ENCODE assay signal across 24 cellular contexts in the genomic region with DNA sequence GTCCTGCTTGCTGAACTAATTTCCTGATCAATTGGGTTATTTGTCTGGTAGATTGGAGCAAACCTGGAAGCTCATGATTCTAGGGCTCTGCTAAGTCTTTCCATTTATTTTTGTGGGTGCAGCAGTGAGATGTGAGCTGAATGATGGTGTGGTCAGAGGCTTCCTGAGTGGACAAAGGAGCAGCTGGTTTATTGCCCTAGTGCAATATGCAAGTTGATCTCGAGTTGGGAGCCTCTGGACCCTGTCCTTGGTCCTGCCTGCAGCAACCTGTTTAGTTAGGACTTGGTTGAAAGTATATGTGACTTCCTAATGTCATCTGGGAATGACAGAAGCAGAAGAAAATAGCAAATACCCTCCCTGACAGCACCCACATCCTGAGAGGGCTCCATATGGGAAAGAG. TPM values are rescaled to one million over a fixed set of nuclear protein-coding genes. Genes with fewer than 3 reads are reported as not detected.
DNase-seq lines count a peak whose midpoint lies in the region; ATAC-seq and TF ChIP-seq lines count a peak whose summit lies in the region.
"Had no signal": no experiment of that assay in that cellular context is flagged by ENCODE, and none has a peak within 500 bp of the region (broad histone marks: within the 10 kb centered on the region; RNA-seq: fewer than 3 reads in every experiment).

No MANE protein-coding gene starts in this region.

- POLR2A ChIA-PET in WTC11 (lab: Charles Lee), result no interaction called here

- CTCF ChIA-PET in WTC11 (lab: Charles Lee), result interaction anchor here (1.1 kb wide), 1 partner anchor 61 kb away, joined by 3 read pairs; no protein-coding TSS in a partner anchor

- no peak for TF ChIP-seq CTCF in HFFc6 (IDR thresholded peaks at IDR 0.05)
- no peak for TF ChIP-seq CTCF in WTC11 (IDR thresholded peaks at IDR 0.05)
- TF ChIP-seq CTCF in mesothelial cell of epicardium (IDR thresholded peaks at IDR 0.05; ENCODE audit: unreplicated experiment), result no peak

- H3K9me3 Mint-ChIP-seq in HFFc6 (no peaks in the 10 kb centered on the region), WTC11 (no peaks in the 10 kb centered on the region), mesothelial cell of epicardium (no peaks in the 10 kb centered on the region)
- H3K9me3 Mint-ChIP-seq: CD8-positive, alpha-beta T cell; dendritic cell treated with granulocyte-macrophage colony-stimulating factor and Interleukin-4, amounts not matched to agents 40 ng/mL and 50 ng/mL, for 4 days had no signal

- H3K4me3 Mint-ChIP-seq in HFFc6 (no peak overlapping the region), WTC11 (no peak overlapping the region), mesothelial cell of epicardium (no peak overlapping the region)
- H3K4me3 Mint-ChIP-seq: CD8-positive, alpha-beta T cell; dendritic cell treated with granulocyte-macrophage colony-stimulating factor and Interleukin-4, amounts not matched to agents 40 ng/mL and 50 ng/mL, for 4 days; T-helper 17 cell had no signal

- no peaks in the 10 kb centered on the region for H3K36me3 Mint-ChIP-seq in HFFc6 (ENCODE audit: low read depth)
- H3K36me3 Mint-ChIP-seq in WTC11, result no peaks in the 10 kb centered on the region
- no peaks in the 10 kb centered on the region for H3K36me3 Mint-ChIP-seq in mesothelial cell of epicardium
- H3K36me3 Mint-ChIP-seq: CD8-positive, alpha-beta T cell had no signal

- no peaks in the 10 kb centered on the region for H3K4me1 Mint-ChIP-seq in HFFc6 (ENCODE audit: low read depth)
- H3K4me1 Mint-ChIP-seq in WTC11, result peaks cover 9% of the 10 kb centered on the region
- peaks cover 9% of the 10 kb centered on the region for H3K4me1 Mint-ChIP-seq in mesothelial cell of epicardium

- H3K27me3 Mint-ChIP-seq in HFFc6 (ENCODE audit: insufficient read depth) (peaks cover 14% of the 10 kb centered on the region), WTC11 (ENCODE audit: low read depth) (peaks cover 44% of the 10 kb centered on the region), mesothelial cell of epicardium (ENCODE audit: low read depth) (peaks cover 73% of the 10 kb centered on the region)

- peak; percentile 26 for DNase-seq in ACHN
- peak; percentile 16 for DNase-seq in HFFc6
- peak; percentile 53 for DNase-seq in WTC11 (ENCODE audit: low spot score)
- DNase-seq in fibroblast of peridontal ligament (ENCODE audit: extremely low read depth), result peak; percentile 11
- no peak for DNase-seq in mesothelial cell of epicardium (ENCODE audit: low spot score in 2 of 2, unreplicated experiment in 2 of 2)
- no peak for DNase-seq in SKM-1 (lab: John Stamatoyannopoulos, UW; ENCODE audit: unreplicated experiment)
- DNase-seq: activated CD4-positive, alpha-beta T cell treated with anti-CD3 and anti-CD28 coated beads for 4 hours; activated CD8-positive, alpha-beta memory T cell treated with anti-CD3 and anti-CD28 coated beads, Interleukin-2, amount 50 U/mL, for 4 hours; activated gamma-delta T cell; CD8-positive, alpha-beta T cell; heart left ventricle; kidney; NCI-H1417 treated with DMSO at 0.1 percent for 48 hours; nucleus accumbens; stimulated activated CD4-positive, alpha-beta T cell treated with anti-CD3 and anti-CD28 coated beads, Interleukin-2, amount 100 ng/mL, for 24 hours; T-helper 17 cell had no signal

- no peak for ATAC-seq in WTC11
- no peak for ATAC-seq in GM21360 (IDR thresholded peaks at IDR 0.05; ENCODE audit: unreplicated experiment)
- ATAC-seq in HG03280 (IDR thresholded peaks at IDR 0.05; ENCODE audit: unreplicated experiment), result no peak
- ATAC-seq: CD8-positive, alpha-beta T cell; heart left ventricle; Right ventricle myocardium inferior; sciatic nerve; T-helper 17 cell had no signal

- H3K27ac Mint-ChIP-seq in HFFc6, result no peak overlapping the region
- H3K27ac Mint-ChIP-seq in WTC11, result no peak overlapping the region
- H3K27ac Mint-ChIP-seq in mesothelial cell of epicardium, result no peak overlapping the region
- H3K27ac Mint-ChIP-seq: CD8-positive, alpha-beta T cell; dendritic cell treated with granulocyte-macrophage colony-stimulating factor and Interleukin-4, amounts not matched to agents 40 ng/mL and 50 ng/mL, for 4 days; T-helper 17 cell had no signal

- in situ Hi-C loops in ACHN (cut with HindIII; ENCODE audit: low pct_ligation_motif_present, low pct_unique_long_range_greater_than_20kb, low sequenced_read_pairs), result loop anchor here (25.0 kb wide), 1 partner anchor 106 kb away; no protein-coding TSS in a partner anchor

TF ChIP-seq in WTC11, 78 proteins besides CTCF, POLR2A, EP300 and RAD21:
- TF ChIP-seq ZNF512 (CRISPR knock-in tag; IDR thresholded peaks at IDR 0.05; ENCODE audit: borderline replicate concordance) (no peak), PRRX2 (CRISPR knock-in tag; IDR thresholded peaks at IDR 0.05) (no peak), SOX15 (CRISPR knock-in tag; IDR thresholded peaks at IDR 0.05) (no peak), TEAD4 (CRISPR knock-in tag; IDR thresholded peaks at IDR 0.05) (no peak), CBFB (CRISPR knock-in tag; IDR thresholded peaks at IDR 0.05; ENCODE audit: low read depth) (no peak), ATF1 (CRISPR knock-in tag; IDR thresholded peaks at IDR 0.05) (no peak), FOXJ3 (CRISPR knock-in tag; IDR thresholded peaks at IDR 0.05; ENCODE audit: borderline replicate concordance) (no peak), ELF4 (CRISPR knock-in tag; IDR thresholded peaks at IDR 0.05; ENCODE audit: low read depth) (no peak)
- TF ChIP-seq, protein P1, sequence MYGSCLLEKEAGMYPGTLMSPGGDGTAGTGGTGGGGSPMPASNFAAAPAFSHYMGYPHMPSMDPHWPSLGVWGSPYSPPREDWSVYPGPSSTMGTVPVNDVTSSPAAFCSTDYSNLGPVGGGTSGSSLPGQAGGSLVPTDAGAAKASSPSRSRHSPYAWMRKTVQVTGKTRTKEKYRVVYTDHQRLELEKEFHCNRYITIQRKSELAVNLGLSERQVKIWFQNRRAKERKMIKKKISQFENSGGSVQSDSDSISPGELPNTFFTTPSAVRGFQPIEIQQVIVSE (CRISPR knock-in tag; IDR thresholded peaks at IDR 0.05; ENCODE audit: borderline replicate concordance), result no peak
TF ChIP-seq in WTC11: peak in this region for 0.

RNA-seq across cellular contexts. Expression of gene UNC5A, which starts 4.2 kb away (rescaled TPM):
- total RNA-seq in HFFc6 (2021; fragmentation: NEBNext Ultra II Directional; extraction: Animal tissue kit (Norgen Biotek cat#: 25700)), result not detected
- total RNA-seq in WTC11 (2021) (7.9 to 10.2 TPM (median 9.4 TPM) in 3 replicates), mesothelial cell of epicardium (0.11 TPM in 1 of 3 replicates, not detected in the others)
- total RNA-seq: ascending aorta; CD8-positive, alpha-beta T cell; esophagus muscularis mucosa; G401; sciatic nerve; T-helper 17 cell had no signal

Comparison
In these comparisons a context has a peak if more than half of its experiments do, and no peak if none do; other contexts are left out.
1. DNase-seq: peak in ACHN (single experiment), HFFc6 (single experiment), WTC11 (single experiment) and fibroblast of peridontal ligament (single experiment); none in mesothelial cell of epicardium (0 of 2) and SKM-1 (single experiment).